In the genomic region with DNA sequence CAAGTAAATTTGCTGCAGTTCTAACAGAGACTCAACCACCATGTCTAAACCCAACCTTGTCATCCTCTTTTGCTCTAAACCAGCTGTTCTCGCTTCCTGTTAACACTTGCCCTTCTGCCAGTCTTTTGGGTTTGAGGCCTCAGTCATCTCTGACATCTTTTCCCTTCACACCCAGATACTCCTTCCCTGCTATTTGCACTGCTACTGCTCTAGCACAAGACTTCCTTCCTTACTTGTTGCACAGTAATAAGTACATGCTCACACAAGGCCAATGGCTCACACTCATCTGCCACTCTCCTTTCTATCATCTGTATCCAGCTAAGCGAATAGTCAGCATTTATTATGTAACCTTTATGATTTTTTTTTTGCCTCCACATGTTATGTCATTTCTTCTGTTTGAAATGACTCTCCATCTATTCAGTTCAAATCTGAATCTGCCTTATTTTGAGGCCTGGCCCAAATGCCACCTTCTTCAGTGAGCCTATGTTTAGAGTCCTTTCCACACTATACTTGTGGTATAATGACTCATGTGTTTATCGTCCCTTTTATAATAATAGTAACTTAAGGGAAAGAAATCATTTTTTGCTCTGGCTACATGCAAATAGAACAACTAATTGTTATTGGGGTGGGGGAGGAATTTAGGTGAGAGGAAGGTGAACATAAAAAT, we compare ENCODE assay signal across 8 cellular contexts. TPM values are rescaled to one million over a fixed set of nuclear protein-coding genes. Genes with fewer than 3 reads are reported as not detected.
DNase-seq lines count a peak whose midpoint lies in the region; ATAC-seq and TF ChIP-seq lines count a peak whose summit lies in the region.

No MANE protein-coding gene starts in this region.

- no peaks in the 10 kb centered on the region for H3K36me3 Mint-ChIP-seq in activated B cell treated with CpG ODN at 0.5 μM for 24 hours (ENCODE audit: low read depth)

- POLR2A ChIA-PET in activated B cell treated with CpG ODN at 0.5 μM for 24 hours (lab: Charles Lee) = no interaction called here

- peak; percentile 65 for ATAC-seq in GM19035 (IDR thresholded peaks at IDR 0.05; ENCODE audit: unreplicated experiment)
- peak; percentile 51 for ATAC-seq in HG03095 (IDR thresholded peaks at IDR 0.05; ENCODE audit: unreplicated experiment)
- peak; percentile 69 for ATAC-seq in activated B cell treated with CpG ODN at 0.5 μM for 24 hours (ENCODE audit: low read depth)

- intact Hi-C loops in activated B cell treated with CpG ODN at 0.5 μM for 24 hours (cut with micrococcal nuclease) = loop anchor here (5.0 to 10.0 kb wide), 2 partner anchors 111 to 259 kb away; no protein-coding TSS in a partner anchor

- H3K27me3 Mint-ChIP-seq in activated B cell treated with CpG ODN at 0.5 μM for 24 hours = no peaks in the 10 kb centered on the region

- TF ChIP-seq CTCF in 22Rv1 (IDR thresholded peaks at IDR 0.05) (no peak), activated B cell treated with CpG ODN at 0.5 μM for 24 hours (IDR thresholded peaks at IDR 0.05) (no peak)

- CTCF ChIA-PET in activated B cell treated with CpG ODN at 0.5 μM for 24 hours (lab: Charles Lee) = no interaction called here

- H3K4me1 Mint-ChIP-seq in activated B cell treated with CpG ODN at 0.5 μM for 24 hours = peaks cover 29% of the 10 kb centered on the region

- H3K9me3 Mint-ChIP-seq in activated B cell treated with CpG ODN at 0.5 μM for 24 hours = no peaks in the 10 kb centered on the region

- H3K27ac ChIP-seq in 22Rv1 = 0 out of 2 replicates have a peak overlapping the region, but pooled peaks have one; percentile 8

- DNase-seq in activated B cell treated with CpG ODN at 0.5 μM for 24 hours = no peak
- no peak for DNase-seq in GM19240 (ENCODE audit: insufficient read length, low spot score)
- no peak for DNase-seq in NCI-H2196 treated with DMSO at 0.1 percent for 48 hours (lab: John Stamatoyannopoulos, UW; ENCODE audit: unreplicated experiment)
- DNase-seq in NCI-H146 (lab: John Stamatoyannopoulos, UW) = no peak
- no peak for DNase-seq in GM19238 (ENCODE audit: insufficient read length, low spot score)

- H3K4me3 Mint-ChIP-seq in activated B cell treated with CpG ODN at 0.5 μM for 24 hours = peak overlapping the region; percentile 2

- peak overlapping the region; percentile 85 for H3K27ac Mint-ChIP-seq in activated B cell treated with CpG ODN at 0.5 μM for 24 hours

RNA-seq across cellular contexts. Expression of a gene that starts 22.5 kb away (rescaled TPM):
- 0.24 TPM in 1 of 2 replicates, not detected in the other for total RNA-seq in activated B cell treated with CpG ODN at 0.5 μM for 24 hours
